20 cellular contexts compared by ENCODE assay signal in genomic region chr1:1099506-1100183, GRCh38. TPM values are rescaled to one million over a fixed set of nuclear protein-coding genes. Genes with fewer than 3 reads are reported as not detected.
A peak's percentile ranks its signal among the peaks of the same experiment; 100 is the strongest.
DNase-seq lines count a peak whose midpoint lies in the region; ATAC-seq and FAIRE-seq lines count a peak whose summit lies in the region.
"Had no signal": no experiment of that assay in that cellular context is flagged by ENCODE, and none has a peak within 500 bp of the region (broad histone marks: within the 10 kb centered on the region; RNA-seq: fewer than 3 reads in every experiment).

No MANE protein-coding gene starts in this region.

- H3K36me3 Mint-ChIP-seq in activated naive CD4-positive, alpha-beta T cell treated with anti-CD3 and anti-CD28 coated beads, Interleukin-2, amount 50 U/mL, for 24 hours: peaks cover 10% of the 10 kb centered on the region
- H3K36me3 Mint-ChIP-seq in activated CD8-positive, alpha-beta T cell treated with anti-CD3 and anti-CD28 coated beads, Interleukin-2, amount 10 ng/mL, durations not matched to agents 7 days and 5 days (ENCODE audit: low read depth): peaks cover 60% of the 10 kb centered on the region

- peak; percentile 96 for FAIRE-seq in frontal cortex (lab: Jason Lieb, UNC)
- FAIRE-seq: H54 had no signal

- no peak for DNase-seq in activated naive CD4-positive, alpha-beta T cell (lab: John Stamatoyannopoulos, UW)
- DNase-seq in activated CD8-positive, alpha-beta T cell treated with anti-CD3 and anti-CD28 coated beads, Interleukin-2, amount 10 ng/mL, durations not matched to agents 7 days and 5 days: no peak
- DNase-seq in frontal cortex (ENCODE audit: low spot score in 2 of 2) (no peak), LoVo (ENCODE audit: low spot score) (no peak)
- DNase-seq: DMS79; left ventricle myocardium inferior; NCI-H69; Right ventricle myocardium superior; stimulated activated CD4-positive, alpha-beta T cell treated with anti-CD3 and anti-CD28 coated beads, Interleukin-12 subunit alpha, Interleukin-12 subunit beta, amount 100 ng/mL, for 4 hours; stimulated activated CD8-positive, alpha-beta memory T cell treated with anti-CD3 and anti-CD28 coated beads, Interleukin-4, amount 100 ng/mL, for 48 hours had no signal

- CTCF ChIA-PET in activated CD8-positive, alpha-beta T cell treated with anti-CD3 and anti-CD28 coated beads, Interleukin-2, amount 10 ng/mL, durations not matched to agents 7 days and 5 days (lab: Charles Lee): no interaction called here

- H3K9me3 Mint-ChIP-seq in activated naive CD4-positive, alpha-beta T cell treated with anti-CD3 and anti-CD28 coated beads, Interleukin-2, amount 50 U/mL, for 24 hours: peaks cover 5% of the 10 kb centered on the region
- H3K9me3 Mint-ChIP-seq in activated CD8-positive, alpha-beta T cell treated with anti-CD3 and anti-CD28 coated beads, Interleukin-2, amount 10 ng/mL, durations not matched to agents 7 days and 5 days (ENCODE audit: insufficient read depth): peaks cover 36% of the 10 kb centered on the region

- peak overlapping the region; percentile 19 for H3K27ac ChIP-seq in temporal lobe (ENCODE audit: low read depth, low read length)
- H3K27ac ChIP-seq: left ventricle myocardium inferior, right atrium auricular region, thoracic aorta, VCaP had no signal

- ATAC-seq in activated CD8-positive, alpha-beta T cell treated with anti-CD3 and anti-CD28 coated beads, Interleukin-2, amount 10 ng/mL, durations not matched to agents 7 days and 5 days: no peak
- no peak for ATAC-seq in GM18858 (IDR thresholded peaks at IDR 0.05; ENCODE audit: unreplicated experiment)
- no peak for ATAC-seq in HG03432 (IDR thresholded peaks at IDR 0.05; ENCODE audit: unreplicated experiment)
- ATAC-seq: esophagus mucosa had no signal

- H3K4me1 Mint-ChIP-seq in activated naive CD4-positive, alpha-beta T cell treated with anti-CD3 and anti-CD28 coated beads, Interleukin-2, amount 50 U/mL, for 24 hours: peaks cover 58% of the 10 kb centered on the region
- H3K4me1 Mint-ChIP-seq in activated CD8-positive, alpha-beta T cell treated with anti-CD3 and anti-CD28 coated beads, Interleukin-2, amount 10 ng/mL, durations not matched to agents 7 days and 5 days (ENCODE audit: low read depth): peaks cover 51% of the 10 kb centered on the region

- H3K27ac Mint-ChIP-seq in activated naive CD4-positive, alpha-beta T cell treated with anti-CD3 and anti-CD28 coated beads, Interleukin-2, amount 50 U/mL, for 24 hours: peak overlapping the region; percentile 84
- H3K27ac Mint-ChIP-seq in activated CD8-positive, alpha-beta T cell treated with anti-CD3 and anti-CD28 coated beads, Interleukin-2, amount 10 ng/mL, durations not matched to agents 7 days and 5 days: peak overlapping the region; percentile 91

- POLR2A ChIA-PET in activated CD8-positive, alpha-beta T cell treated with anti-CD3 and anti-CD28 coated beads, Interleukin-2, amount 10 ng/mL, durations not matched to agents 7 days and 5 days (lab: Charles Lee): no interaction called here

- H3K4me3 Mint-ChIP-seq in activated naive CD4-positive, alpha-beta T cell treated with anti-CD3 and anti-CD28 coated beads, Interleukin-2, amount 50 U/mL, for 24 hours: peak overlapping the region; percentile 27
- H3K4me3 Mint-ChIP-seq in activated CD8-positive, alpha-beta T cell treated with anti-CD3 and anti-CD28 coated beads, Interleukin-2, amount 10 ng/mL, durations not matched to agents 7 days and 5 days: peak overlapping the region; percentile 38

- no peaks in the 10 kb centered on the region for H3K27me3 Mint-ChIP-seq in activated naive CD4-positive, alpha-beta T cell treated with anti-CD3 and anti-CD28 coated beads, Interleukin-2, amount 50 U/mL, for 24 hours
- no peaks in the 10 kb centered on the region for H3K27me3 Mint-ChIP-seq in activated CD8-positive, alpha-beta T cell treated with anti-CD3 and anti-CD28 coated beads, Interleukin-2, amount 10 ng/mL, durations not matched to agents 7 days and 5 days (ENCODE audit: low read depth)

RNA-seq across cellular contexts. Expression of gene C1orf159, which starts 16.2 kb away (rescaled TPM):
- 10 to 100 TPM; 24.5 to 26.8 TPM for total RNA-seq in activated CD8-positive, alpha-beta T cell treated with anti-CD3 and anti-CD28 coated beads, Interleukin-2, amount 10 ng/mL, durations not matched to agents 7 days and 5 days
- 6.1 TPM for total RNA-seq in frontal cortex
- total RNA-seq in temporal lobe: 6.4 TPM

RNA-seq across cellular contexts. Expression of gene RNF223, which starts 25.5 kb away (rescaled TPM):
- not detected for total RNA-seq in activated CD8-positive, alpha-beta T cell treated with anti-CD3 and anti-CD28 coated beads, Interleukin-2, amount 10 ng/mL, durations not matched to agents 7 days and 5 days
- total RNA-seq in frontal cortex (not detected), temporal lobe (not detected)
- total RNA-seq: left ventricle myocardium inferior, mononuclear cell, right atrium auricular region, Right ventricle myocardium superior had no signal
